1 cellular context compared by ENCODE assay signal in the genomic region with DNA sequence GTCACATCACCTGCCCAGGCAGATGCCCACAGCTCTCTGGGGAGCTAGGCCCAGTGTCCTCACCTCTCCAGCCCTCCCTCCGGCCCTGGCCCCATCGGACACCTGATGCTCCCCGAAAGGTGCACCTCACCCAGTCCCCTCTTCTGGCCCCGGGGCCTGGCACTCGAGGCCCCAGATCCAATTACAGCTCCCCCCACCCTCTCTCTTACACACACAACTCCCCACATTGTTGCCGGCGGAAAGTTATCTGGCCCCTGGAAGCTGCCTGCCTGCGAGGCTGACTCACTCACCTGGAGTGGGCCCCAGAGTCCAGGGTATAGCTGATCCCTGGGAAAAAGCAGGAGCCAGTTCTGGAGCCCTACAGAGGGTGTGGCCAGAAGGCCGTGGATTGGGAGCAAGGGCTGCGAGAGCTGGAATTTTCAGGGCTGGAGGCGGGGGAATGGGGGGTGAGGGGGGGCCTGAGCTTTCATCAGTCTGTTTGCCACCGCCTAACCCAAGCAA.
TF ChIP-seq lines count a peak whose summit lies in the region.

No MANE protein-coding gene starts in this region.

TF ChIP-seq in K562, 482 proteins besides CTCF, POLR2A, EP300 and RAD21:
- no peak for TF ChIP-seq MTF1 (CRISPR knock-in tag; IDR thresholded peaks at IDR 0.05; ENCODE audit: borderline replicate concordance)
- TF ChIP-seq MXI1 (IDR thresholded peaks at IDR 0.05; ENCODE audit: low read depth, low read length): no peak
- TF ChIP-seq BRCA1 (IDR thresholded peaks at IDR 0.05): no peak
- no peak for TF ChIP-seq BRCA1 (CRISPR knock-in tag; IDR thresholded peaks at IDR 0.05)
- peak; percentile 21; the same call in 1 of the 2 replicates for TF ChIP-seq ZFX (CRISPR knock-in tag; IDR thresholded peaks at IDR 0.05)
- TF ChIP-seq SMAD3 (CRISPR knock-in tag; conservative IDR thresholded peaks at IDR 0.05): no peak
- TF ChIP-seq, protein P1, sequence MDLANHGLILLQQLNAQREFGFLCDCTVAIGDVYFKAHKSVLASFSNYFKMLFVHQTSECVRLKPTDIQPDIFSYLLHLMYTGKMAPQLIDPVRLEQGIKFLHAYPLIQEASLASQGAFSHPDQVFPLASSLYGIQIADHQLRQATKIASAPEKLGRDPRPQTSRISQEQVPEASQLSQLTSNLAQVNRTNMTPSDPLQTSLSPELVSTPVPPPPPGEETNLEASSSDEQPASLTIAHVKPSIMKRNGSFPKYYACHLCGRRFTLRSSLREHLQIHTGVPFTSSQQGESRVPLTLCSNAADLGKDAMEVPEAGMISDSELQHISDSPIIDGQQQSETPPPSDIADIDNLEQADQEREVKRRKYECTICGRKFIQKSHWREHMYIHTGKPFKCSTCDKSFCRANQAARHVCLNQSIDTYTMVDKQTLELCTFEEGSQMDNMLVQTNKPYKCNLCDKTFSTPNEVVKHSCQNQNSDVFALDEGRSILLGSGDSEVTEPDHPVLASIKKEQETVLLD (IDR thresholded peaks at IDR 0.05): no peak
- TF ChIP-seq KDM1A (IDR thresholded peaks at IDR 0.05): no peak
- 0 out of 2 replicates have a peak, but pooled peaks have one; percentile 2 for TF ChIP-seq JUND (IDR thresholded peaks at IDR 0.05; ENCODE audit: borderline replicate concordance, low read depth, low read length)
- TF ChIP-seq JUND (tag; IDR thresholded peaks at IDR 0.05; ENCODE audit: borderline replicate concordance, low read depth, low read length): no peak
- TF ChIP-seq CREM (IDR thresholded peaks at IDR 0.05; ENCODE audit: low read depth): 0 out of 2 replicates have a peak, but pooled peaks have one; percentile 6
- TF ChIP-seq, protein P2, sequence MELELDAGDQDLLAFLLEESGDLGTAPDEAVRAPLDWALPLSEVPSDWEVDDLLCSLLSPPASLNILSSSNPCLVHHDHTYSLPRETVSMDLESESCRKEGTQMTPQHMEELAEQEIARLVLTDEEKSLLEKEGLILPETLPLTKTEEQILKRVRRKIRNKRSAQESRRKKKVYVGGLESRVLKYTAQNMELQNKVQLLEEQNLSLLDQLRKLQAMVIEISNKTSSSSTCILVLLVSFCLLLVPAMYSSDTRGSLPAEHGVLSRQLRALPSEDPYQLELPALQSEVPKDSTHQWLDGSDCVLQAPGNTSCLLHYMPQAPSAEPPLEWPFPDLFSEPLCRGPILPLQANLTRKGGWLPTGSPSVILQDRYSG (tag; conservative IDR thresholded peaks at IDR 0.05; ENCODE audit: low read depth): no peak
TF ChIP-seq in K562: peak in this region for 3.
